In the genomic region with DNA sequence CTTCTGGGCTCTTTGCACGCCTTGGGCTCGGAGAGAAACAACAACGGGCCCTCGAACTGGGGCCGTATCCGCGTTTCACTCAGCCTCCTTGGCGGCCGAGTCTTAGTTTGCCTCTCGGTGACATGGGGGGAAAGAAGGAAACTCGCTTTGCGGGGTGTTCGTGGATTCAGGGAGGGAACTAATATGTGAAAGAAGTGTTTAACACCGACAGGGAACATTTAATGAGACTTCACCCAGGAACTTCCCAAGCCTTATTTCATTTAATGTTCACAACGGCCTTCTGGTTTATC, we compare ENCODE assay signal across 8 cellular contexts. TPM values are rescaled to one million over a fixed set of nuclear protein-coding genes. Genes with fewer than 3 reads are reported as not detected.
A peak's percentile ranks its signal among the peaks of the same experiment; 100 is the strongest.
DNase-seq lines count a peak whose midpoint lies in the region; ATAC-seq and TF ChIP-seq lines count a peak whose summit lies in the region.

No MANE protein-coding gene starts in this region.

- peaks cover 6% of the 10 kb centered on the region for H3K36me3 Mint-ChIP-seq in T-helper 17 cell (ENCODE audit: low read depth)

- H3K27me3 Mint-ChIP-seq in T-helper 17 cell, result no peaks in the 10 kb centered on the region

- H3K4me3 ChIP-seq in GM12875 (ENCODE audit: low read depth, low read length), result peak overlapping the region; percentile 70
- H3K4me3 ChIP-seq in fibroblast of villous mesenchyme (ENCODE audit: low read depth, low read length), result peak overlapping the region; percentile 85
- H3K4me3 ChIP-seq in retinal pigment epithelial cell (ENCODE audit: low read length), result peak overlapping the region; percentile 91

- TF ChIP-seq CTCF in GM12875 (IDR thresholded peaks at IDR 0.05; ENCODE audit: borderline replicate concordance, insufficient read depth, low read depth, low read length), result no peak
- TF ChIP-seq CTCF in fibroblast of villous mesenchyme (IDR thresholded peaks at IDR 0.05; ENCODE audit: insufficient read depth, low read depth, low read length), result no peak
- no peak for TF ChIP-seq CTCF in retinal pigment epithelial cell (conservative IDR thresholded peaks at IDR 0.05; ENCODE audit: low read depth, low read length)

- H3K9me3 ChIP-seq in T-helper 17 cell (ENCODE audit: control insufficient read depth, low read length, poor library complexity, severe bottlenecking), result no peaks in the 10 kb centered on the region

- peak overlapping the region; percentile 96 for H3K27ac Mint-ChIP-seq in T-helper 17 cell

- ATAC-seq in T-helper 17 cell, result no peak

- no peak for DNase-seq in T-helper 17 cell
- DNase-seq in fibroblast of villous mesenchyme (ENCODE audit: low read depth), result no peak
- no peak for DNase-seq in retinal pigment epithelial cell (ENCODE audit: low read depth)
- DNase-seq in activated gamma-delta T cell (lab: John Stamatoyannopoulos, UW), result no peak
- DNase-seq in KG1 (lab: John Stamatoyannopoulos, UW), result no peak
- no peak for DNase-seq in stimulated activated CD4-positive, alpha-beta T cell treated with anti-CD3 and anti-CD28 coated beads, Interleukin-12 subunit alpha, Interleukin-12 subunit beta, amount 100 ng/mL, for 4 hours
- no peak for DNase-seq in SIG-M5 treated with dmso at 0.1 percent for 504 hours (lab: John Stamatoyannopoulos, UW; ENCODE audit: unreplicated experiment)

- H3K4me3 Mint-ChIP-seq in T-helper 17 cell, result peak overlapping the region; percentile 94

- H3K4me1 Mint-ChIP-seq in T-helper 17 cell, result peaks cover 54% of the 10 kb centered on the region

RNA-seq across cellular contexts. Expression of a gene that starts 0.9 kb away (rescaled TPM):
- total RNA-seq in T-helper 17 cell (100 to 1,000 TPM; 120 to 137 TPM), fibroblast of villous mesenchyme (42.3 and 50.6 TPM in 2 replicates)
